ENCODE assay signal across 14 cellular contexts in the genomic region with DNA sequence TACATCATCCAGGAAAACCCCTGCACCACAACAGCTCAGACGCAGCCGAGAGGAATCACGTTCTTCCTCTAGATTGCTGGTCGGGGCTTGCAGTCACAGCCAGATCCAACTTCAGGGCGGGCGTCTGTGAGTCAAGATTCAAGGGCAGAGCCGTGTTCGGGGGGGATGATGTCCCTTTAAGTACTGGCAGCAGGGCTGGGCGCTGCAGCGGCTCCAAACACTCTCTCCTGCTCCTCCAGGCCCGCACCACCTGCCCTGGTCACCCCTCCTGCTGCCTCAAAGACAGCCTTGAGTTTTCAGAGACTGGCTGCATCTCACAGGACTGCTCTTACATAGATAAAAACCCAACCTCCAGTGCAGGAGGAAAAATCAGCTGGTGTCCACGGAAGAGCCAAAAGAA.
"Had no signal": no experiment of that assay in that cellular context is flagged by ENCODE, and none has a peak within 500 bp of the region (broad histone marks: within the 10 kb centered on the region; RNA-seq: fewer than 3 reads in every experiment).

No MANE protein-coding gene starts in this region.

- H3K27ac ChIP-seq: ascending aorta, psoas muscle, sigmoid colon had no signal

- H3K9me3 Mint-ChIP-seq: activated naive CD8-positive, alpha-beta T cell treated with anti-CD3 and anti-CD28 coated beads, Interleukin-2, amount 10 ng/mL, durations not matched to agents 7 days and 5 days; activated T-cell treated with anti-CD3 and anti-CD28 coated beads, Interleukin-2, amount 50 U/mL, for 72 hours; stimulated activated naive CD8-positive, alpha-beta T cell treated with anti-CD3 and anti-CD28 coated beads, Interleukin-15, Interleukin-2, amounts not matched to agents 100 ng/mL and 50 ng/mL, for 24 hours had no signal

- DNase-seq: activated CD4-positive, alpha-beta T cell treated with anti-CD3 and anti-CD28 coated beads, Interleukin-2, amount 50 U/mL, for 4 hours; activated gamma-delta T cell treated with Interleukin-2 at 50 U/mL for 16 hours; activated naive CD8-positive, alpha-beta T cell treated with anti-CD3 and anti-CD28 coated beads, Interleukin-2, amount 10 ng/mL, durations not matched to agents 7 days and 5 days; activated T-cell treated with anti-CD3 and anti-CD28 coated beads, Interleukin-2, amount 50 U/mL, for 72 hours; effector memory CD4-positive, alpha-beta T cell; erythroblast; occipital lobe; psoas muscle; sigmoid colon; stimulated activated CD4-positive, alpha-beta T cell treated with anti-CD3 and anti-CD28 coated beads, Interleukin-2, amount 100 ng/mL, for 24 hours had no signal

- H3K27me3 Mint-ChIP-seq: activated naive CD8-positive, alpha-beta T cell treated with anti-CD3 and anti-CD28 coated beads, Interleukin-2, amount 10 ng/mL, durations not matched to agents 7 days and 5 days; stimulated activated naive CD8-positive, alpha-beta T cell treated with anti-CD3 and anti-CD28 coated beads, Interleukin-15, Interleukin-2, amounts not matched to agents 100 ng/mL and 50 ng/mL, for 24 hours had no signal

- ATAC-seq: activated CD4-positive, CD25-positive, alpha-beta regulatory T cell treated with anti-CD3 and anti-CD28 coated beads, Interleukin-2, amount 50 U/mL, for 24 hours; activated T-cell treated with anti-CD3 and anti-CD28 coated beads, Interleukin-2, amount 50 U/mL, for 72 hours; SK-N-SH treated with all-trans-retinoic acid at 6 μM for 48 hours had no signal

- H3K4me3 ChIP-seq: ascending aorta, psoas muscle, sigmoid colon had no signal

- H3K9me3 ChIP-seq: ascending aorta, psoas muscle, sigmoid colon had no signal

- H3K4me3 Mint-ChIP-seq: activated naive CD8-positive, alpha-beta T cell treated with anti-CD3 and anti-CD28 coated beads, Interleukin-2, amount 10 ng/mL, durations not matched to agents 7 days and 5 days; activated T-cell treated with anti-CD3 and anti-CD28 coated beads, Interleukin-2, amount 50 U/mL, for 72 hours; stimulated activated naive CD8-positive, alpha-beta T cell treated with anti-CD3 and anti-CD28 coated beads, Interleukin-15, Interleukin-2, amounts not matched to agents 100 ng/mL and 50 ng/mL, for 24 hours had no signal

- H3K27ac Mint-ChIP-seq: activated T-cell treated with anti-CD3 and anti-CD28 coated beads, Interleukin-2, amount 50 U/mL, for 72 hours; stimulated activated naive CD8-positive, alpha-beta T cell treated with anti-CD3 and anti-CD28 coated beads, Interleukin-15, Interleukin-2, amounts not matched to agents 100 ng/mL and 50 ng/mL, for 24 hours had no signal

- H3K4me1 ChIP-seq: ascending aorta, psoas muscle, sigmoid colon had no signal

- H3K27me3 ChIP-seq: ascending aorta, sigmoid colon had no signal
